ENCODE assay signal across 12 cellular contexts in the genomic region with DNA sequence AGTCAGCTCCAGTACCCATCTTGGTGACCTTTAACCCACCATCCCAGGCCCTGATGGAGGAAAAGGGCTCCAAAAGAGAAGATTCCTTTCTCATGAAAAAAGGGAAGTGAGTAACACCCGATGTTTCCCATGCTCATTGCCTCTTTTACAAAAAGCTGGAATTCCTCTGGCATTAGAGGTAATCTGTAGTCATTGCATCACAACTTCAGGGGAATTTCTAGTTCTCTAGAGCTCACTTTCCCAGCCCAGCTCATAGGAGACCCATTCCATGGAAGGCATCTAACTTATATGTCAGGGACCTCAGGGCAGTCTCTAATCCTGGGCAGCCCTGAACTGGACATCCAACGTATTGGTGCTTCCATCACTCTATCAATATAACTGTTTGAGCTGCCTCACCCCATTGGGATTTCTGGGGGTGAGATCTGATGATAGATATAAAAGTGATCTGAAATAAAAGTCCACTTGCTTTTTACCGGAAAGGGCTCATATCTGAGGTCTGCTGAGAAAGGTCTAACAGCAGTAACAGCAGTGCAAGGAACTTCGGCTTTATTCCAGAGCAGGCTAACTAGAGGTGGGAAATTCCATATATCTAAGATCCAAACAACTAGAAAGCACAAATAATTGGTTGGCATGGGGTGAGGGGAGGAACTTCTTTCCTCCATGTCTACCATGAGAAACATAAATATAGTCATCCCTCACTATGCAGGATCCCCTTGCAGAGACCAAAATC.
A peak's percentile ranks its signal among the peaks of the same experiment; 100 is the strongest.
DNase-seq lines count a peak whose midpoint lies in the region; ATAC-seq and TF ChIP-seq lines count a peak whose summit lies in the region.
"Had no signal": no experiment of that assay in that cellular context is flagged by ENCODE, and none has a peak within 500 bp of the region (broad histone marks: within the 10 kb centered on the region; RNA-seq: fewer than 3 reads in every experiment).

No MANE protein-coding gene starts in this region.

- H3K36me3 Mint-ChIP-seq in stimulated activated effector memory CD8-positive, alpha-beta T cell treated with anti-CD3 and anti-CD28 coated beads, Interleukin-12 subunit alpha, Interleukin-12 subunit beta, amount 100 ng/mL, for 72 hours, result no peaks in the 10 kb centered on the region
- H3K36me3 Mint-ChIP-seq: naive B cell had no signal

- no peak overlapping the region for H3K27ac Mint-ChIP-seq in stimulated activated effector memory CD8-positive, alpha-beta T cell treated with anti-CD3 and anti-CD28 coated beads, Interleukin-12 subunit alpha, Interleukin-12 subunit beta, amount 100 ng/mL, for 72 hours
- H3K27ac Mint-ChIP-seq: naive B cell had no signal

- H3K9me3 ChIP-seq in adipocyte (ENCODE audit: control insufficient read depth, low read length) (no peaks in the 10 kb centered on the region), gastroesophageal sphincter (no peaks in the 10 kb centered on the region), hepatocyte (ENCODE audit: low read depth) (no peaks in the 10 kb centered on the region)

- H2AFZ ChIP-seq in hepatocyte, result no peak overlapping the region

- H3K9me2 ChIP-seq in hepatocyte (replicated peaks; ENCODE audit: insufficient read depth), result no peaks in the 10 kb centered on the region

- H3K79me2 ChIP-seq in hepatocyte, result no peaks in the 10 kb centered on the region

- ATAC-seq in gastroesophageal sphincter, result peak; percentile 84
- ATAC-seq in stimulated activated effector memory CD8-positive, alpha-beta T cell treated with anti-CD3 and anti-CD28 coated beads, Interleukin-12 subunit alpha, Interleukin-12 subunit beta, amount 100 ng/mL, for 72 hours, result peak; percentile 26
- no peak for ATAC-seq in GM21367 (IDR thresholded peaks at IDR 0.05; ENCODE audit: unreplicated experiment)
- ATAC-seq in HG03354 (IDR thresholded peaks at IDR 0.05; ENCODE audit: poor library complexity, severe bottlenecking, unreplicated experiment), result no peak

- H3K4me2 ChIP-seq in hepatocyte, result no peak overlapping the region

- no peak overlapping the region for H3K4me3 Mint-ChIP-seq in stimulated activated effector memory CD8-positive, alpha-beta T cell treated with anti-CD3 and anti-CD28 coated beads, Interleukin-12 subunit alpha, Interleukin-12 subunit beta, amount 100 ng/mL, for 72 hours
- H3K4me3 Mint-ChIP-seq: naive B cell had no signal

- no peak for TF ChIP-seq CTCF in gastroesophageal sphincter (IDR thresholded peaks at IDR 0.05)
- TF ChIP-seq CTCF in hepatocyte (IDR thresholded peaks at IDR 0.05; ENCODE audit: poor library complexity), result no peak

- DNase-seq in HCEC 1CT, result peak; percentile 97
- DNase-seq in adipocyte (ENCODE audit: low read depth), result peak; percentile 80
- no peak for DNase-seq in stimulated activated effector memory CD8-positive, alpha-beta T cell treated with anti-CD3 and anti-CD28 coated beads, Interleukin-12 subunit alpha, Interleukin-12 subunit beta, amount 100 ng/mL, for 72 hours (ENCODE audit: low spot score in 2 of 2)
- DNase-seq in 8988T, result no peak
- no peak for DNase-seq in hepatocyte (ENCODE audit: low spot score)
- DNase-seq: DMS53, naive B cell, NCI-H1694 treated with DMSO at 0.1 percent for 48 hours, T-helper 9 cell had no signal

- H3K9me3 Mint-ChIP-seq in stimulated activated effector memory CD8-positive, alpha-beta T cell treated with anti-CD3 and anti-CD28 coated beads, Interleukin-12 subunit alpha, Interleukin-12 subunit beta, amount 100 ng/mL, for 72 hours, result peaks cover 4% of the 10 kb centered on the region

- no peaks in the 10 kb centered on the region for H3K4me1 Mint-ChIP-seq in stimulated activated effector memory CD8-positive, alpha-beta T cell treated with anti-CD3 and anti-CD28 coated beads, Interleukin-12 subunit alpha, Interleukin-12 subunit beta, amount 100 ng/mL, for 72 hours
- H3K4me1 Mint-ChIP-seq: naive B cell had no signal

- H3K4me3 ChIP-seq in adipocyte (ENCODE audit: low read length) (peak overlapping the region; percentile 20), gastroesophageal sphincter (no peak overlapping the region), hepatocyte (no peak overlapping the region)

- no peaks in the 10 kb centered on the region for H3K36me3 ChIP-seq in adipocyte (ENCODE audit: control insufficient read depth, insufficient read depth, low read length, severe bottlenecking)
- no peaks in the 10 kb centered on the region for H3K36me3 ChIP-seq in gastroesophageal sphincter
- H3K36me3 ChIP-seq in hepatocyte (replicated peaks; ENCODE audit: insufficient read depth, low read depth), result no peaks in the 10 kb centered on the region

- H3K9ac ChIP-seq in adipocyte (ENCODE audit: low read length), result no peak overlapping the region

- H3K27me3 ChIP-seq in adipocyte (replicated peaks; ENCODE audit: control insufficient read depth, insufficient read depth, low read length) (no peaks in the 10 kb centered on the region), gastroesophageal sphincter (no peaks in the 10 kb centered on the region), hepatocyte (no peaks in the 10 kb centered on the region)

- H4K20me1 ChIP-seq in hepatocyte (ENCODE audit: insufficient read depth, poor library complexity, severe bottlenecking), result no peaks in the 10 kb centered on the region

- TF ChIP-seq POLR2A in gastroesophageal sphincter (IDR thresholded peaks at IDR 0.05), result no peak

- peak overlapping the region in 3 of 4 donors; percentile 14 to 48 (median 35) for H3K27ac ChIP-seq in gastroesophageal sphincter
- no peak overlapping the region for H3K27ac ChIP-seq in hepatocyte

- no peak for TF ChIP-seq EP300 in gastroesophageal sphincter (IDR thresholded peaks at IDR 0.05)

- H3K4me1 ChIP-seq in adipocyte (ENCODE audit: control insufficient read depth, insufficient read depth, low read length) (peaks cover 19% of the 10 kb centered on the region), gastroesophageal sphincter (peaks cover 0 to 9% (median 0%) of the 10 kb centered on the region in 3 donors), hepatocyte (ENCODE audit: insufficient read depth) (peaks cover 10% of the 10 kb centered on the region)

- 81 to 82% methylated on average over 3 to 4 of the region's 4 CpGs for WGBS in gastroesophageal sphincter (ENCODE audit: low coverage in 1 of 2), 2 donors
- WGBS in hepatocyte (ENCODE audit: low lambda C conversion rate, missing lambda C conversion rate), result 87% methylated on average over 4 of the region's 4 CpGs

Comparison
In these comparisons a context has a peak if more than half of its experiments do, and no peak if none do; other contexts are left out.
1. DNase-seq: peak in HCEC 1CT (single experiment) and adipocyte (single experiment); none in stimulated activated effector memory CD8-positive, alpha-beta T cell treated with anti-CD3 and anti-CD28 coated beads, Interleukin-12 subunit alpha, Interleukin-12 subunit beta, amount 100 ng/mL, for 72 hours (0 of 2), 8988T (single experiment) and hepatocyte (single experiment).
2. ATAC-seq: peak in gastroesophageal sphincter (single experiment) and stimulated activated effector memory CD8-positive, alpha-beta T cell treated with anti-CD3 and anti-CD28 coated beads, Interleukin-12 subunit alpha, Interleukin-12 subunit beta, amount 100 ng/mL, for 72 hours (single experiment); none in GM21367 (single experiment) and HG03354 (single experiment).